In genomic region chr1:245690946-245691456, GRCh38 we compare ENCODE assay signal across 23 cellular contexts.
"Had no signal": no experiment of that assay in that cellular context is flagged by ENCODE, and none has a peak within 500 bp of the region (broad histone marks: within the 10 kb centered on the region; RNA-seq: fewer than 3 reads in every experiment).

No MANE protein-coding gene starts in this region.

- H3K36me3 ChIP-seq: ascending aorta, esophagus squamous epithelium, gastrocnemius medialis, right lobe of liver, uterus, WERI-Rb-1 had no signal

- H3K4me3 ChIP-seq: ascending aorta, dorsolateral prefrontal cortex, esophagus squamous epithelium, gastrocnemius medialis, right lobe of liver, skin epidermis, testis, uterus had no signal

- H3K27me3 Mint-ChIP-seq: activated CD4-positive, alpha-beta T cell treated with anti-CD3 and anti-CD28 coated beads, Interleukin-2, amount 10 ng/mL, durations not matched to agents 7 days and 5 days; activated CD8-positive, alpha-beta memory T cell treated with anti-CD3 and anti-CD28 coated beads, Interleukin-2, amount 10 ng/mL, durations not matched to agents 7 days and 5 days had no signal

- H3K36me3 Mint-ChIP-seq: activated CD8-positive, alpha-beta memory T cell treated with anti-CD3 and anti-CD28 coated beads, Interleukin-2, amount 10 ng/mL, durations not matched to agents 7 days and 5 days; activated naive CD4-positive, alpha-beta T cell treated with anti-CD3 and anti-CD28 coated beads, Interleukin-2, amount 50 U/mL, for 72 hours had no signal

- H3K4me1 Mint-ChIP-seq: activated CD4-positive, alpha-beta T cell treated with anti-CD3 and anti-CD28 coated beads, Interleukin-2, amount 10 ng/mL, durations not matched to agents 7 days and 5 days; activated CD8-positive, alpha-beta memory T cell treated with anti-CD3 and anti-CD28 coated beads, Interleukin-2, amount 10 ng/mL, durations not matched to agents 7 days and 5 days; central memory CD8-positive, alpha-beta T cell had no signal

- H3K4me3 Mint-ChIP-seq: activated CD4-positive, alpha-beta T cell treated with anti-CD3 and anti-CD28 coated beads, Interleukin-2, amount 10 ng/mL, durations not matched to agents 7 days and 5 days; activated CD8-positive, alpha-beta memory T cell treated with anti-CD3 and anti-CD28 coated beads, Interleukin-2, amount 10 ng/mL, durations not matched to agents 7 days and 5 days; activated CD8-positive, alpha-beta T cell treated with anti-CD3 and anti-CD28 coated beads for 36 hours; activated T-helper 1 cell treated with anti-CD3 and anti-CD28 coated beads, Interleukin-12 subunit alpha, Interleukin-12 subunit beta, Interleukin-2, Interleukin-4 antibody, amounts not matched to agents 30 ng/mL and 10 ng/mL and 1 ng/mL, durations not matched to agents 14 hours and 24 hours and 36 hours; central memory CD8-positive, alpha-beta T cell; memory B cell; T-helper 2 cell treated with Interferon-gamma antibody and Interleukin-4, amounts not matched to agents 5 μg/mL and 100 μg/mL, for 36 hours had no signal

- ATAC-seq: activated CD8-positive, alpha-beta memory T cell treated with anti-CD3 and anti-CD28 coated beads, Interleukin-2, amount 10 ng/mL, durations not matched to agents 7 days and 5 days; activated CD8-positive, alpha-beta T cell treated with anti-CD3 and anti-CD28 coated beads for 36 hours; activated naive CD4-positive, alpha-beta T cell treated with anti-CD3 and anti-CD28 coated beads, Interleukin-2, amount 50 U/mL, for 72 hours; gastrocnemius medialis; right lobe of liver had no signal

- DNase-seq: activated CD4-positive, alpha-beta T cell treated with anti-CD3 and anti-CD28 coated beads, Interleukin-2, amount 10 ng/mL, durations not matched to agents 7 days and 5 days; activated CD4-positive, CD25-positive, alpha-beta regulatory T cell treated with anti-CD3 and anti-CD28 coated beads, Interleukin-2, amount 50 U/mL, for 72 hours; activated CD8-positive, alpha-beta memory T cell treated with anti-CD3 and anti-CD28 coated beads, Interleukin-2, amount 10 ng/mL, durations not matched to agents 7 days and 5 days; activated CD8-positive, alpha-beta T cell treated with anti-CD3 and anti-CD28 coated beads for 36 hours; activated T-cell treated with anti-CD3 and anti-CD28 coated beads for 4 hours; dorsolateral prefrontal cortex; esophagus squamous epithelium; gastrocnemius medialis; naive B cell; right lobe of liver; stimulated activated CD8-positive, alpha-beta memory T cell treated with anti-CD3 and anti-CD28 coated beads, Interleukin-4, amount 100 ng/mL, for 48 hours; stimulated activated naive CD4-positive, alpha-beta T cell; testis; trophoblast cell; uterus; WERI-Rb-1 had no signal

- H3K9me3 Mint-ChIP-seq: activated CD4-positive, alpha-beta T cell treated with anti-CD3 and anti-CD28 coated beads, Interleukin-2, amount 10 ng/mL, durations not matched to agents 7 days and 5 days; activated CD8-positive, alpha-beta T cell treated with anti-CD3 and anti-CD28 coated beads for 36 hours; activated naive CD4-positive, alpha-beta T cell treated with anti-CD3 and anti-CD28 coated beads, Interleukin-2, amount 50 U/mL, for 72 hours; activated T-helper 1 cell treated with anti-CD3 and anti-CD28 coated beads, Interleukin-12 subunit alpha, Interleukin-12 subunit beta, Interleukin-2, Interleukin-4 antibody, amounts not matched to agents 30 ng/mL and 10 ng/mL and 1 ng/mL, durations not matched to agents 14 hours and 24 hours and 36 hours; central memory CD8-positive, alpha-beta T cell; memory B cell; T-helper 2 cell treated with Interferon-gamma antibody and Interleukin-4, amounts not matched to agents 5 μg/mL and 100 μg/mL, for 36 hours had no signal

- H3K27me3 ChIP-seq: ascending aorta, gastrocnemius medialis, right lobe of liver, testis, uterus had no signal

- H3K27ac Mint-ChIP-seq: activated CD4-positive, alpha-beta T cell treated with anti-CD3 and anti-CD28 coated beads, Interleukin-2, amount 10 ng/mL, durations not matched to agents 7 days and 5 days; activated CD8-positive, alpha-beta memory T cell treated with anti-CD3 and anti-CD28 coated beads, Interleukin-2, amount 10 ng/mL, durations not matched to agents 7 days and 5 days; activated CD8-positive, alpha-beta T cell treated with anti-CD3 and anti-CD28 coated beads for 36 hours; activated naive CD4-positive, alpha-beta T cell treated with anti-CD3 and anti-CD28 coated beads, Interleukin-2, amount 50 U/mL, for 72 hours; activated T-helper 1 cell treated with anti-CD3 and anti-CD28 coated beads, Interleukin-12 subunit alpha, Interleukin-12 subunit beta, Interleukin-2, Interleukin-4 antibody, amounts not matched to agents 30 ng/mL and 10 ng/mL and 1 ng/mL, durations not matched to agents 14 hours and 24 hours and 36 hours; memory B cell; T-helper 2 cell treated with Interferon-gamma antibody and Interleukin-4, amounts not matched to agents 5 μg/mL and 100 μg/mL, for 36 hours had no signal
